29 cellular contexts compared by ENCODE assay signal in the genomic region with DNA sequence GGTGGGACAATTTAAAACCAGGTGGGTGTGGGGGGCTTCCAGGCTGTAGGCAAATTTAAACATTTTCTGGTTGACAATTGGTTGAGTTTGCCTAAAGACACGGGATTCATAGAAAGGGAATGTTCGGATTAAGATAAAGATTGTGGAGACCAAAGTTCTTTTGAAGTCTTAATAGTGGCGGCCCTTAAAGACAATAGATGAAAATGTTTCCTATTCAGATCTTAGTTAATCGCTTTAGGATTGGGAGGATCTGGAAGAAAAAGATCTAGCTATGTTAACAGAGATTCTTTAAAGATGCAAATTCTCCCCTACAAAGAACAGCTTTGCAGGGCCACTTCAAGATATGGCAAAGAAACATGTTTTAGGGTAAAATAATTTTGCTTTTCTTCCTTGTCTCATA. TPM values are rescaled to one million over a fixed set of nuclear protein-coding genes. Genes with fewer than 3 reads are reported as not detected.
"Had no signal": no experiment of that assay in that cellular context is flagged by ENCODE, and none has a peak within 500 bp of the region (broad histone marks: within the 10 kb centered on the region; RNA-seq: fewer than 3 reads in every experiment).

No MANE protein-coding gene starts in this region.

- H3K36me3 ChIP-seq: brain microvascular endothelial cell, esophagus muscularis mucosa, gastrocnemius medialis, heart left ventricle had no signal

- H3K9me3 ChIP-seq: gastrocnemius medialis had no signal

- H3K27ac ChIP-seq: brain microvascular endothelial cell, coronary artery, dorsolateral prefrontal cortex, esophagus muscularis mucosa, foreskin keratinocyte, gastrocnemius medialis, heart left ventricle had no signal

- H3K27me3 ChIP-seq: brain microvascular endothelial cell, foreskin keratinocyte, gastrocnemius medialis had no signal

- H3K4me3 ChIP-seq: coronary artery, dorsolateral prefrontal cortex, esophagus muscularis mucosa had no signal

- H3K4me1 ChIP-seq: foreskin keratinocyte had no signal

- DNase-seq: activated CD4-positive, alpha-beta T cell treated with anti-CD3 and anti-CD28 coated beads for 1 hour; activated CD4-positive, alpha-beta T cell treated with anti-CD3 and anti-CD28 coated beads for 48 hours; activated CD4-positive, alpha-beta T cell treated with anti-CD3 and anti-CD28 coated beads, Interleukin-2, amount 50 U/mL, for 1 hour; activated CD4-positive, alpha-beta T cell treated with anti-CD3 and anti-CD28 coated beads, Interleukin-2, amount 50 U/mL, for 48 hours; activated CD8-positive, alpha-beta memory T cell treated with anti-CD3 and anti-CD28 coated beads for 24 hours; activated CD8-positive, alpha-beta T cell treated with anti-CD3 and anti-CD28 coated beads for 36 hours; activated effector memory CD4-positive, alpha-beta T cell treated with Interleukin-2 at 50 U/mL for 16 hours; activated gamma-delta T cell treated with Interleukin-2 at 50 U/mL for 16 hours; activated naive CD4-positive, alpha-beta T cell treated with anti-CD3 and anti-CD28 coated beads, Interleukin-2, amount 50 U/mL, for 16 hours; activated naive CD4-positive, alpha-beta T cell treated with Interleukin-2 at 50 U/mL for 16 hours; activated T-cell treated with anti-CD3 and anti-CD28 coated beads, Interleukin-2, amount 50 U/mL, for 4 hours; amniotic stem cell; anterior cingulate cortex; brain microvascular endothelial cell; dorsolateral prefrontal cortex; effector memory CD4-positive, alpha-beta T cell; erythroblast; foreskin keratinocyte; gastrocnemius medialis; glutamatergic neuron; heart left ventricle; T-helper 2 cell had no signal

- H3K9me3 Mint-ChIP-seq: activated T-cell treated with anti-CD3 and anti-CD28 coated beads, Interleukin-2, amount 50 U/mL, for 4 hours; activated T-helper 17 cell treated with anti-CD3 and anti-CD28 coated beads, Interleukin-2, amount 50 U/mL, for 72 hours; central memory CD8-positive, alpha-beta T cell had no signal

- H3K4me3 Mint-ChIP-seq: activated CD8-positive, alpha-beta T cell treated with anti-CD3 and anti-CD28 coated beads for 36 hours; activated naive CD8-positive, alpha-beta T cell; activated T-cell treated with anti-CD3 and anti-CD28 coated beads, Interleukin-2, amount 50 U/mL, for 4 hours; activated T-helper 17 cell treated with anti-CD3 and anti-CD28 coated beads, Interleukin-2, amount 50 U/mL, for 72 hours; central memory CD8-positive, alpha-beta T cell; dendritic cell treated with granulocyte-macrophage colony-stimulating factor and Interleukin-4, amounts not matched to agents 40 ng/mL and 50 ng/mL, for 4 days had no signal

- H3K4me1 Mint-ChIP-seq: activated T-helper 17 cell treated with anti-CD3 and anti-CD28 coated beads, Interleukin-2, amount 50 U/mL, for 72 hours had no signal

- ATAC-seq: activated CD8-positive, alpha-beta T cell treated with anti-CD3 and anti-CD28 coated beads for 36 hours; activated T-cell treated with anti-CD3 and anti-CD28 coated beads, Interleukin-2, amount 50 U/mL, for 4 hours; activated T-helper 17 cell treated with anti-CD3 and anti-CD28 coated beads, Interleukin-2, amount 50 U/mL, for 72 hours; foreskin keratinocyte; gastrocnemius medialis; heart left ventricle had no signal

- H3K27ac Mint-ChIP-seq: activated CD8-positive, alpha-beta T cell treated with anti-CD3 and anti-CD28 coated beads for 36 hours; activated naive CD8-positive, alpha-beta T cell; activated T-helper 17 cell treated with anti-CD3 and anti-CD28 coated beads, Interleukin-2, amount 50 U/mL, for 72 hours had no signal

RNA-seq across cellular contexts. Expression of a gene that starts 4.8 kb away (rescaled TPM):
- total RNA-seq: astrocyte had no signal
